19 cellular contexts compared by ENCODE assay signal in the genomic region with DNA sequence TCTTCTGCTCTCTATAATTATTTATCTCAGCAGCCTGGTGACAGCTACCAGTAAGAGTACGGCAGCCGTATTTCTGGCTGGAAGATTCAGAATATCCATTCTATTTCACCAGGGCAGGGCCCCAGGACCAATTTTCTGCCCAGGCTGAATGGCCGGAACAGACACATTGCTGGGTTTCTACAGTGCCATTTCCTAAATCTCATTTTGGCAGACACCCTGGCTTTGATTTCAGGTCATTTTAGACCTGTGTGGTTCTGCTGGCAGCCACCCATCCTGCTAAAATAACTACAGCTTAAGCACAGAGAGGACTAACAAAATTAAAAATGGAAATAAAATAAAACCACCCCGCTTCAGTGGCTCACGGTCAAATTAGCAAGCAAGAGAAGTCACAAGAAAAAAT.
"Had no signal": no experiment of that assay in that cellular context is flagged by ENCODE, and none has a peak within 500 bp of the region (broad histone marks: within the 10 kb centered on the region; RNA-seq: fewer than 3 reads in every experiment).

No MANE protein-coding gene starts in this region.

- H3K4me3 ChIP-seq: ascending aorta, lower lobe of right lung, upper lobe of right lung had no signal

- H3K36me3 ChIP-seq: upper lobe of right lung had no signal

- DNase-seq: activated CD4-positive, alpha-beta T cell treated with anti-CD3 and anti-CD28 coated beads for 36 hours; activated CD4-positive, alpha-beta T cell treated with anti-CD3 and anti-CD28 coated beads, Interleukin-2, amount 50 U/mL, for 4 hours; activated gamma-delta T cell; activated T-cell treated with anti-CD3 and anti-CD28 coated beads, Interleukin-2, amount 50 U/mL, for 72 hours; effector CD4-positive, alpha-beta T cell; erythroblast; foreskin fibroblast; kidney; lower lobe of right lung; naive thymus-derived CD4-positive, alpha-beta T cell; occipital lobe; stimulated activated CD4-positive, alpha-beta T cell treated with anti-CD3 and anti-CD28 coated beads, Interleukin-4, amount 100 ng/mL, for 24 hours; stimulated activated naive CD4-positive, alpha-beta T cell treated with Interleukin-2 at 50 U/mL for 16 hours; T-helper 9 cell; upper lobe of right lung had no signal

- ATAC-seq: activated CD4-positive, alpha-beta T cell treated with anti-CD3 and anti-CD28 coated beads for 36 hours; activated naive CD4-positive, alpha-beta T cell treated with anti-CD3 and anti-CD28 coated beads, Interleukin-2, amount 50 U/mL, for 72 hours; activated T-cell treated with anti-CD3 and anti-CD28 coated beads, Interleukin-2, amount 50 U/mL, for 72 hours; lower lobe of right lung; naive thymus-derived CD4-positive, alpha-beta T cell; upper lobe of right lung had no signal

- H3K27me3 ChIP-seq: ascending aorta, upper lobe of right lung had no signal

- H3K9me3 ChIP-seq: ascending aorta, lower lobe of right lung, upper lobe of right lung had no signal

- H3K4me3 Mint-ChIP-seq: activated CD4-positive, alpha-beta T cell treated with anti-CD3 and anti-CD28 coated beads for 36 hours; activated T-cell treated with anti-CD3 and anti-CD28 coated beads, Interleukin-2, amount 50 U/mL, for 72 hours; dendritic cell treated with granulocyte-macrophage colony-stimulating factor and Interleukin-4, amounts not matched to agents 40 ng/mL and 50 ng/mL, for 4 days; naive thymus-derived CD4-positive, alpha-beta T cell; neural crest cell had no signal

- H3K27ac Mint-ChIP-seq: activated CD4-positive, alpha-beta T cell treated with anti-CD3 and anti-CD28 coated beads for 36 hours; activated naive CD4-positive, alpha-beta T cell treated with anti-CD3 and anti-CD28 coated beads, Interleukin-2, amount 50 U/mL, for 72 hours; activated T-cell treated with anti-CD3 and anti-CD28 coated beads, Interleukin-2, amount 50 U/mL, for 72 hours; dendritic cell treated with granulocyte-macrophage colony-stimulating factor and Interleukin-4, amounts not matched to agents 40 ng/mL and 50 ng/mL, for 4 days; naive thymus-derived CD4-positive, alpha-beta T cell had no signal

- H3K9me3 Mint-ChIP-seq: activated naive CD4-positive, alpha-beta T cell treated with anti-CD3 and anti-CD28 coated beads, Interleukin-2, amount 50 U/mL, for 72 hours; activated T-cell treated with anti-CD3 and anti-CD28 coated beads, Interleukin-2, amount 50 U/mL, for 72 hours; dendritic cell treated with granulocyte-macrophage colony-stimulating factor and Interleukin-4, amounts not matched to agents 40 ng/mL and 50 ng/mL, for 4 days; naive thymus-derived CD4-positive, alpha-beta T cell; neural crest cell had no signal

- H3K27ac ChIP-seq: ascending aorta, lower lobe of right lung, upper lobe of right lung had no signal

- H3K4me1 Mint-ChIP-seq: activated CD4-positive, alpha-beta T cell treated with anti-CD3 and anti-CD28 coated beads for 36 hours had no signal

- H3K27me3 Mint-ChIP-seq: activated CD4-positive, alpha-beta T cell treated with anti-CD3 and anti-CD28 coated beads for 36 hours; dendritic cell treated with granulocyte-macrophage colony-stimulating factor and Interleukin-4, amounts not matched to agents 40 ng/mL and 50 ng/mL, for 4 days; naive thymus-derived CD4-positive, alpha-beta T cell had no signal

- H3K4me1 ChIP-seq: ascending aorta, lower lobe of right lung, upper lobe of right lung had no signal
